8 cellular contexts compared by ENCODE assay signal in the genomic region with DNA sequence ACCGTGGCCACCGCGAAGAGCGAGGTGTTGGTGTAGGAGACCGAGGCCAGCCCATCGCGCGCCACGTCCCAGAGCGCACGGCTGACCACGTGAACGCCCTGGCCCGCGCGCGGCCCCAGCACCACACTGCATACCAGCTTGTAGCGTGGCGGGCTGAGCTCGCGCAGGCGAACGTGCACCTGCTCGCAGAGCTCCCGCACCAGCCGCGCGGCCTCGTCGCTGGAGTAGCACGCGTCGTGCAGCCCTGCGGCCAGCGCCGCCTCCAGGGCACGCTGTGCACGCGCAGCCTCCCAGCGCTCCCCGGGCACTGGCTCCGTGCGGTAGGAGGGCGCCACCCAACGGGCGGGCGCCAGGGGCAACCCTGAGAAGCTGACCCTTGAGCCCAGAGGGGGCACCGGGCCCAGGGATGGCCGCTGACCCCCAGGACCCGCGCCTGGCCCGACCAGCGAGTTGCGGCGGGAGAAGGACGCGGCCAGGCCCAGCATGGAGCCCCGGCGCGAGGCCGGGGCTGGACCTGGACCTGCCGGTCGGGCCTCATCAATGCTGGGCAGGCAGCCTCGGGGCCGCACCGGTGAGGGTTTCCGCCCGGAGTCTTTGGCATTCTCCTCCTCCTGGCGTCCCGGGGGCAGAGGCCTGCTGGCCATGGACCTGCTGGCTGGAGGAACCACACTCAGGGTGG. TPM values are rescaled to one million over a fixed set of nuclear protein-coding genes. Genes with fewer than 3 reads are reported as not detected.
DNase-seq lines count a peak whose midpoint lies in the region; ATAC-seq and TF ChIP-seq lines count a peak whose summit lies in the region.

No MANE protein-coding gene starts in this region.

- H3K4me3 Mint-ChIP-seq in activated naive CD4-positive, alpha-beta T cell treated with anti-CD3 and anti-CD28 coated beads, Interleukin-2, amount 10 ng/mL, durations not matched to agents 7 days and 5 days: no peak overlapping the region
- peak overlapping the region; percentile 36 for H3K4me3 Mint-ChIP-seq in central memory CD8-positive, alpha-beta T cell

- H3K36me3 Mint-ChIP-seq in activated naive CD4-positive, alpha-beta T cell treated with anti-CD3 and anti-CD28 coated beads, Interleukin-2, amount 10 ng/mL, durations not matched to agents 7 days and 5 days: peaks cover 65% of the 10 kb centered on the region
- peaks cover 71% of the 10 kb centered on the region for H3K36me3 Mint-ChIP-seq in central memory CD8-positive, alpha-beta T cell (ENCODE audit: insufficient read depth)

- H3K4me1 ChIP-seq in mucosa of rectum (ENCODE audit: control insufficient read depth in 2 of 2, insufficient read depth in 2 of 2, low read length in 2 of 2): peaks cover 45 to 50% of the 10 kb centered on the region in 2 donors
- peaks cover 81% of the 10 kb centered on the region for H3K4me1 ChIP-seq in upper lobe of right lung

- no peaks in the 10 kb centered on the region for H3K27me3 Mint-ChIP-seq in activated naive CD4-positive, alpha-beta T cell treated with anti-CD3 and anti-CD28 coated beads, Interleukin-2, amount 10 ng/mL, durations not matched to agents 7 days and 5 days
- H3K27me3 Mint-ChIP-seq in central memory CD8-positive, alpha-beta T cell: no peaks in the 10 kb centered on the region

- H3K4me1 Mint-ChIP-seq in activated naive CD4-positive, alpha-beta T cell treated with anti-CD3 and anti-CD28 coated beads, Interleukin-2, amount 10 ng/mL, durations not matched to agents 7 days and 5 days: peaks cover 86% of the 10 kb centered on the region
- peaks cover 66% of the 10 kb centered on the region for H3K4me1 Mint-ChIP-seq in central memory CD8-positive, alpha-beta T cell

- intact Hi-C loops in upper lobe of right lung (cut with DNase I): no loop called here

- H3K27me3 ChIP-seq in mucosa of rectum (ENCODE audit: control insufficient read depth in 2 of 2, insufficient read depth in 2 of 2, low read length in 2 of 2) (no peaks in the 10 kb centered on the region), upper lobe of right lung (no peaks in the 10 kb centered on the region)

- no peak for DNase-seq in activated naive CD4-positive, alpha-beta T cell treated with anti-CD3 and anti-CD28 coated beads, Interleukin-2, amount 10 ng/mL, durations not matched to agents 7 days and 5 days
- DNase-seq in activated naive CD4-positive, alpha-beta T cell treated with Interleukin-2 at 50 U/mL for 16 hours: no peak
- no peak for DNase-seq in central memory CD8-positive, alpha-beta T cell (ENCODE audit: low spot score in 2 of 2)
- DNase-seq in upper lobe of right lung (peak; percentile 70), NCI-H1105 (lab: John Stamatoyannopoulos, UW) (no peak)

- H3K9ac ChIP-seq in mucosa of rectum (ENCODE audit: low read depth in 1 of 2, low read length in 2 of 2): peak overlapping the region; percentile 76 to 89

- H3K27ac ChIP-seq in mucosa of rectum (ENCODE audit: low read depth in 2 of 2, low read length in 2 of 2): peak overlapping the region; percentile 97 to 98
- H3K27ac ChIP-seq in upper lobe of right lung: peak overlapping the region; percentile 100

- CTCF ChIA-PET in activated naive CD4-positive, alpha-beta T cell treated with anti-CD3 and anti-CD28 coated beads, Interleukin-2, amount 10 ng/mL, durations not matched to agents 7 days and 5 days (lab: Charles Lee): interaction anchor here (0.9 to 1.2 kb wide), 2 partner anchors 13 to 30 kb away, joined by 3 read pairs; no protein-coding TSS in a partner anchor

- no peaks in the 10 kb centered on the region for H3K9me3 Mint-ChIP-seq in activated naive CD4-positive, alpha-beta T cell treated with anti-CD3 and anti-CD28 coated beads, Interleukin-2, amount 10 ng/mL, durations not matched to agents 7 days and 5 days
- H3K9me3 Mint-ChIP-seq in central memory CD8-positive, alpha-beta T cell: no peaks in the 10 kb centered on the region

- no peak for ATAC-seq in central memory CD8-positive, alpha-beta T cell (replicated peaks; ENCODE audit: extremely low read depth, poor library complexity, severe bottlenecking)
- ATAC-seq in upper lobe of right lung: no peak
- no peak for ATAC-seq in HG02885 (IDR thresholded peaks at IDR 0.05; ENCODE audit: poor library complexity, unreplicated experiment)
- no peak for ATAC-seq in HG02798 (IDR thresholded peaks at IDR 0.05; ENCODE audit: poor library complexity, unreplicated experiment)

- H3K27ac Mint-ChIP-seq in activated naive CD4-positive, alpha-beta T cell treated with anti-CD3 and anti-CD28 coated beads, Interleukin-2, amount 10 ng/mL, durations not matched to agents 7 days and 5 days: peak overlapping the region; percentile 99
- H3K27ac Mint-ChIP-seq in central memory CD8-positive, alpha-beta T cell (ENCODE audit: low read depth): peak overlapping the region; percentile 100

- H3K36me3 ChIP-seq in mucosa of rectum (ENCODE audit: control insufficient read depth in 2 of 2, insufficient read depth in 2 of 2, low read length in 2 of 2) (peaks cover 14 to 15% of the 10 kb centered on the region in 2 donors), upper lobe of right lung (peaks cover 44% of the 10 kb centered on the region)

- no peaks in the 10 kb centered on the region for H3K9me3 ChIP-seq in mucosa of rectum (ENCODE audit: control insufficient read depth in 2 of 2, low read length in 2 of 2)
- H3K9me3 ChIP-seq in upper lobe of right lung: no peaks in the 10 kb centered on the region

- H3K4me3 ChIP-seq in mucosa of rectum (ENCODE audit: low read length in 2 of 2): peak overlapping the region in 1 of 2 donors; percentile 26
- peak overlapping the region; percentile 8 for H3K4me3 ChIP-seq in upper lobe of right lung

- TF ChIP-seq CTCF in upper lobe of right lung (IDR thresholded peaks at IDR 0.05): no peak

RNA-seq across cellular contexts. Expression of a gene that starts 1.0 kb away (rescaled TPM):
- not detected for total RNA-seq in upper lobe of right lung

RNA-seq across cellular contexts. Expression of a gene that starts 2.2 kb away (rescaled TPM):
- 9.2 TPM for total RNA-seq in upper lobe of right lung

RNA-seq across cellular contexts. Expression of a gene that starts 6.0 kb away (rescaled TPM):
- 38.8 TPM for total RNA-seq in upper lobe of right lung

RNA-seq across cellular contexts. Expression of a gene that starts 18.2 kb away (rescaled TPM):
- not detected for total RNA-seq in upper lobe of right lung

RNA-seq across cellular contexts. Expression of a gene that starts 30.8 kb away (rescaled TPM):
- 1,338 TPM for total RNA-seq in upper lobe of right lung
